ENCODE assay signal across 2 cellular contexts in the genomic region with DNA sequence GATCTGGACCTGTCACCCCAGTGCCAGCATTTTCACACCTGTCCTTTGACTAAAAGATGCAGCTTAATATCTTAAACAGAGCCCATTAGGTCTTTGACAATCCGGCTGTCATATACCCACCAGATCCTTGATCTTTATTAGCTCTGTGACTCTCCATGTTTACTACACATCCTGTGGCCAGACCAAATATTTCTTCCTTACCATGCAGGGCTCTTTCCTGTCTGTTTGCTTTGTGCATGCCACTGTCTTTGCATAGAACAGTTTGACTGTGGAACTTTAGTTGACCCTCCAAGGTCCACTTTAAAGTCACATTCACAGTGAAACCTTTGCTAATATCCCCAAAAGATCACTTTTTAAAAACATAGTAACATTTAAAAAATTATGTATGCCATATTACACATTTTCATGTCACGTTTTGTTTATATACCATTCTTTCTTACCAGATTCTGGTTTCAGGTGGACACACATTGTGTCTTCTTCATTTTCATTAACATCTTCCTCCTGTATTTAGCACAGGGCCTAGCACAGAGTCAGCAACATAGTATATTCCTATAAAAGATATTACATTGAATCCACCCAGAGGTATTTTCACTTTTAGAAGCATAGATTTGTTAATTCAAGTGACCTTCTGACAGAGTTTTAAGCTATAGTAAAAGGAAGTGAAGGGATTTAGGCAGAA.
TF ChIP-seq lines count a peak whose summit lies in the region.

No MANE protein-coding gene starts in this region.

TF ChIP-seq in PFSK-1, 5 proteins besides CTCF, POLR2A, EP300 and RAD21 (continued from another document):
- TF ChIP-seq SIN3A (IDR thresholded peaks at IDR 0.05; ENCODE audit: borderline replicate concordance, insufficient read depth, low read length) = peak; percentile 85; the same call in 1 of the 2 replicates

TF ChIP-seq in K562, 482 proteins besides CTCF, POLR2A, EP300 and RAD21 (continued from another document):
- TF ChIP-seq, protein P1, sequence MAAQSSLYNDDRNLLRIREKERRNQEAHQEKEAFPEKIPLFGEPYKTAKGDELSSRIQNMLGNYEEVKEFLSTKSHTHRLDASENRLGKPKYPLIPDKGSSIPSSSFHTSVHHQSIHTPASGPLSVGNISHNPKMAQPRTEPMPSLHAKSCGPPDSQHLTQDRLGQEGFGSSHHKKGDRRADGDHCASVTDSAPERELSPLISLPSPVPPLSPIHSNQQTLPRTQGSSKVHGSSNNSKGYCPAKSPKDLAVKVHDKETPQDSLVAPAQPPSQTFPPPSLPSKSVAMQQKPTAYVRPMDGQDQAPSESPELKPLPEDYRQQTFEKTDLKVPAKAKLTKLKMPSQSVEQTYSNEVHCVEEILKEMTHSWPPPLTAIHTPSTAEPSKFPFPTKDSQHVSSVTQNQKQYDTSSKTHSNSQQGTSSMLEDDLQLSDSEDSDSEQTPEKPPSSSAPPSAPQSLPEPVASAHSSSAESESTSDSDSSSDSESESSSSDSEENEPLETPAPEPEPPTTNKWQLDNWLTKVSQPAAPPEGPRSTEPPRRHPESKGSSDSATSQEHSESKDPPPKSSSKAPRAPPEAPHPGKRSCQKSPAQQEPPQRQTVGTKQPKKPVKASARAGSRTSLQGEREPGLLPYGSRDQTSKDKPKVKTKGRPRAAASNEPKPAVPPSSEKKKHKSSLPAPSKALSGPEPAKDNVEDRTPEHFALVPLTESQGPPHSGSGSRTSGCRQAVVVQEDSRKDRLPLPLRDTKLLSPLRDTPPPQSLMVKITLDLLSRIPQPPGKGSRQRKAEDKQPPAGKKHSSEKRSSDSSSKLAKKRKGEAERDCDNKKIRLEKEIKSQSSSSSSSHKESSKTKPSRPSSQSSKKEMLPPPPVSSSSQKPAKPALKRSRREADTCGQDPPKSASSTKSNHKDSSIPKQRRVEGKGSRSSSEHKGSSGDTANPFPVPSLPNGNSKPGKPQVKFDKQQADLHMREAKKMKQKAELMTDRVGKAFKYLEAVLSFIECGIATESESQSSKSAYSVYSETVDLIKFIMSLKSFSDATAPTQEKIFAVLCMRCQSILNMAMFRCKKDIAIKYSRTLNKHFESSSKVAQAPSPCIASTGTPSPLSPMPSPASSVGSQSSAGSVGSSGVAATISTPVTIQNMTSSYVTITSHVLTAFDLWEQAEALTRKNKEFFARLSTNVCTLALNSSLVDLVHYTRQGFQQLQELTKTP (IDR thresholded peaks at IDR 0.05; ENCODE audit: low read depth in 1 of 2, partially characterized antibody in 2 of 2) = no peak
- TF ChIP-seq, protein P2, sequence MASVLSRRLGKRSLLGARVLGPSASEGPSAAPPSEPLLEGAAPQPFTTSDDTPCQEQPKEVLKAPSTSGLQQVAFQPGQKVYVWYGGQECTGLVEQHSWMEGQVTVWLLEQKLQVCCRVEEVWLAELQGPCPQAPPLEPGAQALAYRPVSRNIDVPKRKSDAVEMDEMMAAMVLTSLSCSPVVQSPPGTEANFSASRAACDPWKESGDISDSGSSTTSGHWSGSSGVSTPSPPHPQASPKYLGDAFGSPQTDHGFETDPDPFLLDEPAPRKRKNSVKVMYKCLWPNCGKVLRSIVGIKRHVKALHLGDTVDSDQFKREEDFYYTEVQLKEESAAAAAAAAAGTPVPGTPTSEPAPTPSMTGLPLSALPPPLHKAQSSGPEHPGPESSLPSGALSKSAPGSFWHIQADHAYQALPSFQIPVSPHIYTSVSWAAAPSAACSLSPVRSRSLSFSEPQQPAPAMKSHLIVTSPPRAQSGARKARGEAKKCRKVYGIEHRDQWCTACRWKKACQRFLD (CRISPR knock-in tag; IDR thresholded peaks at IDR 0.05) = no peak
- TF ChIP-seq MXI1 (IDR thresholded peaks at IDR 0.05; ENCODE audit: low read depth, low read length) (no peak), ZNF232 (CRISPR knock-in tag; IDR thresholded peaks at IDR 0.05) (no peak), TFAM (CRISPR knock-in tag; conservative IDR thresholded peaks at IDR 0.05) (no peak), NFE2 (IDR thresholded peaks at IDR 0.05; ENCODE audit: low read depth) (no peak), CCNT2 (IDR thresholded peaks at IDR 0.05; ENCODE audit: borderline replicate concordance, extremely low read depth, insufficient read length, low read depth, low read length) (no peak), ZSCAN29 (IDR thresholded peaks at IDR 0.05) (no peak)
- TF ChIP-seq, protein P3, sequence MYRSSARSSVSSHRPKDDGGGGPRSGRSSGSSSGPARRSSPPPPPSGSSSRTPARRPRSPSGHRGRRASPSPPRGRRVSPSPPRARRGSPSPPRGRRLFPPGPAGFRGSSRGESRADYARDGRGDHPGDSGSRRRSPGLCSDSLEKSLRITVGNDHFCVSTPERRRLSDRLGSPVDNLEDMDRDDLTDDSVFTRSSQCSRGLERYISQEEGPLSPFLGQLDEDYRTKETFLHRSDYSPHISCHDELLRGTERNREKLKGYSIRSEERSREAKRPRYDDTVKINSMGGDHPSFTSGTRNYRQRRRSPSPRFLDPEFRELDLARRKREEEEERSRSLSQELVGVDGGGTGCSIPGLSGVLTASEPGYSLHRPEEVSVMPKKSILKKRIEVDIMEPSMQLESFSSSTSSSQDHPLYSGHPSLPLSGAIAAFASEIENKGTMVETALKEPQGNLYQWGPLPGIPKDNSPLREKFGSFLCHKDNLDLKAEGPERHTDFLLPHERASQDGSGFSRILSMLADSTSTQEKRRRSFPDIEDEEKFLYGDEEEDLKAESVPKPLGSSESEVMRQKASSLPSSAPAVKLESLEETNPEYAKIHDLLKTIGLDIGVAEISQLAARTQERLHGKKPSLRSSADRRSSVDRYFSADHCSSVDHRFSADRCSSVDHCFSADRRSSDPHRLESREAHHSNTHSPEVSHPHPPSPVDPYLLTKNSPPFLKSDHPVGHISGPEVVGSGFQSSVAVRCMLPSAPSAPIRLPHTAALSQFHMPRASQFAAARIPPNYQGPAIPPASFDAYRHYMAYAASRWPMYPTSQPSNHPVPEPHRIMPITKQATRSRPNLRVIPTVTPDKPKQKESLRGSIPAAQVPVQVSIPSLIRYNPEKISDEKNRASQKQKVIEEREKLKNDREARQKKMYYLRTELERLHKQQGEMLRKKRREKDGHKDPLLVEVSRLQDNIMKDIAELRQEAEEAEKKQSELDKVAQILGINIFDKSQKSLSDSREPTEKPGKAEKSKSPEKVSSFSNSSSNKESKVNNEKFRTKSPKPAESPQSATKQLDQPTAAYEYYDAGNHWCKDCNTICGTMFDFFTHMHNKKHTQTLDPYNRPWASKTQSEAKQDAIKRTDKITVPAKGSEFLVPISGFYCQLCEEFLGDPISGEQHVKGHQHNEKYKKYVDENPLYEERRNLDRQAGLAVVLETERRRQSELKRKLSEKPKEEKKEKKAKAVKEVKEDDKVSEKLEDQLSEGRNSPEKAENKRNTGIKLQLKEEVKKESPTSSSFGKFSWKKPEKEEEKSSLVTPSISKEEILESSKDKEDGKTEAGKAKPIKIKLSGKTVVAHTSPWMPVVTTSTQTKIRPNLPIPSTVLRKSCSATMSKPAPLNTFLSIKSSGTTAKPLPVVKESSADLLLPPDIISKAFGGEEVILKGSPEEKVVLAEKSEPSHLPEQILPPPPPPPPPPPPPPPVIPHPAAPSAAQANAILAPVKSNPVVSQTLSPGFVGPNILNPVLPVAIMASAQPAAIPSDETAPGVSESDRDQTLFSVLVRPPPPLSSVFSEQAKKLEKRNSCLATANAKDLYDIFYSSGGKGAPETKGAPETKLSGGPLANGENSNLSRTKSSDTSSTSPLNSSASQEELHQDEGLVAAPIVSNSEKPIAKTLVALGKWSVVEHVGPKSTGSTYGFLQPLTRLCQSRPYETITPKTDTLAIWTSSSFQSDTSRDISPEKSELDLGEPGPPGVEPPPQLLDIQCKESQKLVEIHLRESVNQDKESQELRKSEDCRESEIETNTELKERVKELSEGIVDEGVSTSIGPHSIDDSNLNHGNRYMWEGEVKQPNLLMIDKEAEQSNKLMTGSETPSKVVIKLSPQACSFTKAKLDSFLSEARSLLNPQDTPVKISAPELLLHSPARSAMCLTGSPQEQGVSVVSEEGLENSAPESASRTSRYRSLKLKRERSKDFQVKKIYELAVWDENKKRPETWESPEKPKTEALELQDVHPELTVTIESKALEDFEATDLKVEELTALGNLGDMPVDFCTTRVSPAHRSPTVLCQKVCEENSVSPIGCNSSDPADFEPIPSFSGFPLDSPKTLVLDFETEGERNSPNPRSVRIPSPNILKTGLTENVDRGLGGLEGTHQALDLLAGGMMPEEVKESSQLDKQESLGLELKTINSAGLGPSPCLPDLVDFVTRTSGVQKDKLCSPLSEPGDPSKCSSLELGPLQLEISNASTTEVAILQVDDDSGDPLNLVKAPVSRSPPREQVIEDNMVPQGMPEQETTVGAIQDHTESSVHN (IDR thresholded peaks at IDR 0.05; ENCODE audit: borderline replicate concordance in 1 of 2, low read depth in 1 of 2) = no peak
